ENCODE assay signal across 15 cellular contexts in genomic region chr6:41519305-41519747, GRCh38. TPM values are rescaled to one million over a fixed set of nuclear protein-coding genes. Genes with fewer than 3 reads are reported as not detected.
A peak's percentile ranks its signal among the peaks of the same experiment; 100 is the strongest.
DNase-seq lines count a peak whose midpoint lies in the region; ATAC-seq and TF ChIP-seq lines count a peak whose summit lies in the region.
"Had no signal": no experiment of that assay in that cellular context is flagged by ENCODE, and none has a peak within 500 bp of the region (broad histone marks: within the 10 kb centered on the region; RNA-seq: fewer than 3 reads in every experiment).

No MANE protein-coding gene starts in this region.

- no peaks in the 10 kb centered on the region for H3K36me3 Mint-ChIP-seq in brain
- no peaks in the 10 kb centered on the region for H3K36me3 Mint-ChIP-seq in type B pancreatic cell
- H3K36me3 Mint-ChIP-seq in T-cell: no peaks in the 10 kb centered on the region
- H3K36me3 Mint-ChIP-seq: activated naive CD4-positive, alpha-beta T cell treated with anti-CD3 and anti-CD28 coated beads, Interleukin-2, amount 50 U/mL, for 72 hours; naive B cell; stimulated activated memory B cell treated with anti-CD40 and anti-IgM and Interleukin-4, amounts not matched to agents 10 μg/mL and 1 μg/mL and 100 μg/mL, for 72 hours had no signal

- intact Hi-C loops in left ventricle myocardium inferior (cut with micrococcal nuclease): no loop called here

- CTCF ChIA-PET in T-cell (lab: Charles Lee): no interaction called here

- H3K27me3 Mint-ChIP-seq in brain (peaks cover 26% of the 10 kb centered on the region), type B pancreatic cell (peaks cover 4% of the 10 kb centered on the region), T-cell (peaks cover 14 to 16% of the 10 kb centered on the region in 2 donors)

- H3K4me3 ChIP-seq in mucosa of rectum (ENCODE audit: low read length in 2 of 2) (no peak overlapping the region), left ventricle myocardium inferior (no peak overlapping the region)
- H3K4me3 ChIP-seq: thoracic aorta had no signal

- H3K27me3 ChIP-seq in mucosa of rectum (ENCODE audit: control insufficient read depth in 2 of 2, insufficient read depth in 2 of 2, low read length in 2 of 2) (peaks cover 0 to 5% of the 10 kb centered on the region in 2 donors), left ventricle myocardium inferior (ENCODE audit: low read depth) (peaks cover 35% of the 10 kb centered on the region)

- peak overlapping the region in 1 of 2 donors; percentile 65 for H3K9ac ChIP-seq in mucosa of rectum (ENCODE audit: low read depth in 1 of 2, low read length in 2 of 2)

- H3K9me3 ChIP-seq in mucosa of rectum (ENCODE audit: control insufficient read depth in 2 of 2, low read length in 2 of 2): no peaks in the 10 kb centered on the region
- H3K9me3 ChIP-seq in left ventricle myocardium inferior (replicated peaks): no peaks in the 10 kb centered on the region
- H3K9me3 ChIP-seq: thoracic aorta had no signal

- no peak for TF ChIP-seq CTCF in brain (conservative IDR thresholded peaks at IDR 0.05)
- no peak for TF ChIP-seq CTCF in type B pancreatic cell (conservative IDR thresholded peaks at IDR 0.05)
- TF ChIP-seq CTCF in left ventricle myocardium inferior (IDR thresholded peaks at IDR 0.05; ENCODE audit: borderline replicate concordance): no peak

- H3K4me1 ChIP-seq in mucosa of rectum (ENCODE audit: control insufficient read depth in 2 of 2, insufficient read depth in 2 of 2, low read length in 2 of 2): peaks cover 19 to 27% of the 10 kb centered on the region in 2 donors
- H3K4me1 ChIP-seq in left ventricle myocardium inferior: no peaks in the 10 kb centered on the region

- H3K4me3 Mint-ChIP-seq in brain: peak overlapping the region in 1 of 5 experiments; percentile 15
- H3K4me3 Mint-ChIP-seq in type B pancreatic cell: peak overlapping the region; percentile 70
- no peak overlapping the region for H3K4me3 Mint-ChIP-seq in T-cell
- H3K4me3 Mint-ChIP-seq: naive B cell; stimulated activated memory B cell treated with anti-CD40 and anti-IgM and Interleukin-4, amounts not matched to agents 10 μg/mL and 1 μg/mL and 100 μg/mL, for 72 hours had no signal

- H3K27ac Mint-ChIP-seq in brain: peak overlapping the region in 3 of 5 experiments; percentile 69 to 91 (median 84)
- H3K27ac Mint-ChIP-seq in type B pancreatic cell: peak overlapping the region; percentile 82
- H3K27ac Mint-ChIP-seq in T-cell: no peak overlapping the region
- H3K27ac Mint-ChIP-seq: stimulated activated memory B cell treated with anti-CD40 and anti-IgM and Interleukin-4, amounts not matched to agents 10 μg/mL and 1 μg/mL and 100 μg/mL, for 72 hours had no signal

- peak; percentile 58 for DNase-seq in HuH-7.5 (ENCODE audit: low spot score)
- no peak for DNase-seq in type B pancreatic cell (ENCODE audit: extremely low spot score, unreplicated experiment)
- DNase-seq in T-cell: no peak
- no peak for DNase-seq in left ventricle myocardium inferior
- DNase-seq: activated CD4-positive, alpha-beta T cell treated with anti-CD3 and anti-CD28 coated beads for 1 hour; activated T-cell treated with anti-CD3 and anti-CD28 coated beads, Interleukin-2, amount 50 U/mL, for 48 hours; naive B cell; NCI-H1417 treated with DMSO at 0.1 percent for 48 hours; NCI-H69 had no signal

- H3K9me3 Mint-ChIP-seq in brain: peaks cover 0 to 3% (median 0%) of the 10 kb centered on the region in 5 experiments
- H3K9me3 Mint-ChIP-seq in type B pancreatic cell: no peaks in the 10 kb centered on the region
- H3K9me3 Mint-ChIP-seq in T-cell: no peaks in the 10 kb centered on the region
- H3K9me3 Mint-ChIP-seq: activated naive CD4-positive, alpha-beta T cell treated with anti-CD3 and anti-CD28 coated beads, Interleukin-2, amount 50 U/mL, for 72 hours; stimulated activated memory B cell treated with anti-CD40 and anti-IgM and Interleukin-4, amounts not matched to agents 10 μg/mL and 1 μg/mL and 100 μg/mL, for 72 hours had no signal

- POLR2A ChIA-PET in T-cell (lab: Charles Lee): no interaction called here

- ATAC-seq in GM21717 (IDR thresholded peaks at IDR 0.05; ENCODE audit: unreplicated experiment): no peak
- ATAC-seq in T-cell (replicated peaks in 1 of 4): no peak
- ATAC-seq: activated naive CD4-positive, alpha-beta T cell treated with anti-CD3 and anti-CD28 coated beads, Interleukin-2, amount 50 U/mL, for 72 hours; stimulated activated memory B cell treated with anti-CD40 and anti-IgM and Interleukin-4, amounts not matched to agents 10 μg/mL and 1 μg/mL and 100 μg/mL, for 72 hours had no signal

- H3K27ac ChIP-seq in mucosa of rectum (ENCODE audit: low read depth in 2 of 2, low read length in 2 of 2) (peak overlapping the region; percentile 86 to 87), left ventricle myocardium inferior (replicated peaks) (no peak overlapping the region)
- H3K27ac ChIP-seq: thoracic aorta had no signal

- H3K36me3 ChIP-seq in mucosa of rectum (ENCODE audit: control insufficient read depth in 2 of 2, insufficient read depth in 2 of 2, low read length in 2 of 2) (no peaks in the 10 kb centered on the region), left ventricle myocardium inferior (no peaks in the 10 kb centered on the region)
- H3K36me3 ChIP-seq: thoracic aorta had no signal

- peaks cover 41% of the 10 kb centered on the region for H3K4me1 Mint-ChIP-seq in brain
- peaks cover 55% of the 10 kb centered on the region for H3K4me1 Mint-ChIP-seq in type B pancreatic cell (ENCODE audit: unreplicated experiment)
- H3K4me1 Mint-ChIP-seq in T-cell: no peaks in the 10 kb centered on the region
- H3K4me1 Mint-ChIP-seq: naive B cell; stimulated activated memory B cell treated with anti-CD40 and anti-IgM and Interleukin-4, amounts not matched to agents 10 μg/mL and 1 μg/mL and 100 μg/mL, for 72 hours had no signal

RNA-seq across cellular contexts. Expression of gene FOXP4, which starts 26.9 kb away (rescaled TPM):
- 184 TPM for polyA plus RNA-seq in brain (ENCODE audit: insufficient read depth, low read depth, low replicate concordance)
- 62.2 and 100 TPM in 2 replicates for total RNA-seq in type B pancreatic cell (ENCODE audit: low replicate concordance)
- total RNA-seq in T-cell: 10 to 100 TPM in 1 of 5 donors, 1 to 10 TPM in 4; 4.6 to 10.1 (median 9.5) TPM
- total RNA-seq in left ventricle myocardium inferior: 15.0 TPM

Comparison
In these comparisons a context has a peak if more than half of its experiments do, and no peak if none do; other contexts are left out.
1. H3K27ac Mint-ChIP-seq: peak in brain (3 of 5) and type B pancreatic cell (single experiment); none in T-cell (0 of 2).